Comparison of ENCODE assay signal across 15 cellular contexts in genomic region chr5:53472720-53473510, GRCh38. TPM values are rescaled to one million over a fixed set of nuclear protein-coding genes. Genes with fewer than 3 reads are reported as not detected.
DNase-seq lines count a peak whose midpoint lies in the region; ATAC-seq and TF ChIP-seq lines count a peak whose summit lies in the region.
"Had no signal": no experiment of that assay in that cellular context is flagged by ENCODE, and none has a peak within 500 bp of the region (broad histone marks: within the 10 kb centered on the region; RNA-seq: fewer than 3 reads in every experiment).

No MANE protein-coding gene starts in this region.

- no peak overlapping the region for H3K27ac ChIP-seq in IMR-90 (ENCODE audit: insufficient read depth, low read length)
- no peak overlapping the region for H3K27ac ChIP-seq in WERI-Rb-1
- H3K27ac ChIP-seq: A549, BLaER1 had no signal

- POLR2A ChIA-PET in IMR-90 (lab: Charles Lee; ENCODE audit: unreplicated experiment), result no interaction called here

- H4K20me1 ChIP-seq in IMR-90 (ENCODE audit: insufficient read depth, low read length), result no peaks in the 10 kb centered on the region

- CTCF ChIA-PET in IMR-90 (lab: Yijun Ruan, JAX), result no interaction called here

- TF ChIP-seq POLR2A in IMR-90 (IDR thresholded peaks at IDR 0.05; ENCODE audit: low read depth, low read length), result no peak

- H2BK120ac ChIP-seq in IMR-90 (ENCODE audit: low read depth, low read length), result no peak overlapping the region

- no peak overlapping the region for H4K8ac ChIP-seq in IMR-90 (ENCODE audit: low read depth in 2 of 2, low read length in 2 of 2)

- H3K9ac ChIP-seq in IMR-90 (ENCODE audit: low read depth, low read length), result no peak overlapping the region
- H3K9ac ChIP-seq: BLaER1 had no signal

- no peak overlapping the region for H3K4me2 ChIP-seq in IMR-90 (ENCODE audit: low read depth, low read length)
- H3K4me2 ChIP-seq: A549, BLaER1 had no signal

- no peak for TF ChIP-seq CTCF in IMR-90 (conservative IDR thresholded peaks at IDR 0.05; ENCODE audit: low read depth, low read length)
- TF ChIP-seq CTCF in WERI-Rb-1 (IDR thresholded peaks at IDR 0.05; ENCODE audit: low read depth, low read length), result no peak

- no peak overlapping the region for H2AK9ac ChIP-seq in IMR-90 (replicated peaks; ENCODE audit: low read depth, low read length, poor library complexity)

- H3K79me1 ChIP-seq in IMR-90 (ENCODE audit: low read depth in 1 of 2, low read length in 2 of 2), result no peaks in the 10 kb centered on the region

- peaks cover 3% of the 10 kb centered on the region; the same call in 1 of the 2 replicates for H3K4me1 ChIP-seq in IMR-90 (ENCODE audit: control insufficient read depth, insufficient read depth, low read length)
- H3K4me1 ChIP-seq: A549, BLaER1, Caco-2, HAP-1 had no signal

- H3K9me1 ChIP-seq in IMR-90 (ENCODE audit: insufficient read depth, low read length), result no peaks in the 10 kb centered on the region; the same call in 1 of the 2 replicates

- H4K91ac ChIP-seq in IMR-90 (ENCODE audit: insufficient read depth, low read depth, low read length), result no peak overlapping the region

- DNase-seq in left ventricle myocardium superior (no peak), left cardiac atrium (no peak), IMR-90 (no peak), dermis blood vessel endothelial cell (peak; percentile 52), RKO (ENCODE audit: low spot score) (no peak), WERI-Rb-1 (no peak)
- DNase-seq in activated CD8-positive, alpha-beta memory T cell treated with anti-CD3 and anti-CD28 coated beads, Interleukin-2, amount 50 U/mL, for 48 hours, result no peak
- DNase-seq: AML-193; Caco-2; CD8-positive, alpha-beta memory T cell; GF-D8 had no signal

- H3K14ac ChIP-seq in IMR-90 (replicated peaks; ENCODE audit: low read depth, low read length), result no peak overlapping the region

- no peaks in the 10 kb centered on the region for H3K27me3 ChIP-seq in IMR-90 (ENCODE audit: control insufficient read depth, insufficient read depth, low read length)
- H3K27me3 ChIP-seq in WERI-Rb-1 (ENCODE audit: insufficient read depth, low read depth, severe bottlenecking), result peaks cover 2% of the 10 kb centered on the region

- peak overlapping the region; percentile 5; the same call in 1 of the 2 replicates for H2BK20ac ChIP-seq in IMR-90 (ENCODE audit: low read depth, low read length)

- intact Hi-C loops in left ventricle myocardium superior (cut with micrococcal nuclease) (no loop called here), left cardiac atrium (cut with DNase I) (no loop called here), IMR-90 (cut with micrococcal nuclease) (no loop called here)

- H3K4me3 ChIP-seq in IMR-90 (ENCODE audit: insufficient read depth, low read depth, low read length), result no peak overlapping the region
- H3K4me3 ChIP-seq in WERI-Rb-1 (ENCODE audit: low read depth, low read length), result no peak overlapping the region
- H3K4me3 ChIP-seq: A549, BLaER1, HAP-1 had no signal

- no peak overlapping the region for H2BK5ac ChIP-seq in IMR-90 (ENCODE audit: low read depth, low read length, poor library complexity, severe bottlenecking)

- H3K56ac ChIP-seq in IMR-90 (ENCODE audit: extremely low read depth, insufficient read depth, low read length), result no peak overlapping the region

- no peak overlapping the region for H3K23ac ChIP-seq in IMR-90 (ENCODE audit: low read depth, low read length)

- H3K36me3 ChIP-seq in IMR-90 (ENCODE audit: control insufficient read depth, insufficient read depth, low read length), result no peaks in the 10 kb centered on the region
- no peaks in the 10 kb centered on the region for H3K36me3 ChIP-seq in WERI-Rb-1
- H3K36me3 ChIP-seq: BLaER1, HAP-1 had no signal

- TF ChIP-seq RAD21 in IMR-90 (IDR thresholded peaks at IDR 0.05; ENCODE audit: low read length), result no peak

- no peak overlapping the region for H3K4ac ChIP-seq in IMR-90 (ENCODE audit: low read depth, low read length)

- no peak overlapping the region for H4K5ac ChIP-seq in IMR-90 (ENCODE audit: low read depth, low read length)

- H3K9me3 ChIP-seq in IMR-90 (ENCODE audit: control insufficient read depth, insufficient read depth, low read length) (no peaks in the 10 kb centered on the region), WERI-Rb-1 (ENCODE audit: severe bottlenecking) (no peaks in the 10 kb centered on the region)
- H3K9me3 ChIP-seq: A549, BLaER1, Caco-2, HAP-1 had no signal

- BruUV-seq in IMR-90 (replicated peaks; lab: Mats Ljungman, UMichigan), result no TSS peak

- H2AK5ac ChIP-seq in IMR-90 (ENCODE audit: low read depth, low read length), result no peak overlapping the region

- H3K18ac ChIP-seq in IMR-90 (ENCODE audit: low read depth, low read length), result no peak overlapping the region

- dilution Hi-C loops in IMR-90 (cut with HindIII; ENCODE audit: low sequenced_read_pairs, unreplicated experiment), result no loop called here

- in situ Hi-C loops in IMR-90 (cut with MboI; ENCODE audit: low sequenced_read_pairs), result loop anchor here (10.0 kb wide), 1 partner anchor 308 kb away; no protein-coding TSS in a partner anchor

- ATAC-seq in left ventricle myocardium superior (peak; percentile 65), left cardiac atrium (no peak), IMR-90 (ENCODE audit: low read depth) (no peak)
- ATAC-seq: A549 had no signal

- no peak overlapping the region for H2AFZ ChIP-seq in IMR-90 (replicated peaks; ENCODE audit: low read length, poor library complexity)

- no CpG with 5 or more reads among the region's 4 CpGs for WGBS in IMR-90 (ENCODE audit: extremely low coverage in 2 of 2, insufficient read length in 1 of 2), 2 experiments

- no peak overlapping the region for H2BK15ac ChIP-seq in IMR-90 (ENCODE audit: low read depth, low read length)

TF ChIP-seq in IMR-90, 13 proteins besides CTCF, POLR2A, EP300 and RAD21:
- TF ChIP-seq NFE2L2 (IDR thresholded peaks at IDR 0.05; ENCODE audit: low read depth, low read length) (no peak), SMC3 (IDR thresholded peaks at IDR 0.05; ENCODE audit: low read depth, low read length) (no peak), CEBPB (IDR thresholded peaks at IDR 0.05; ENCODE audit: low read depth, low read length) (0 out of 2 replicates have a peak, but pooled peaks have one; percentile 8), RFX5 (IDR thresholded peaks at IDR 0.05; ENCODE audit: low read depth, low read length) (no peak), MAFK (IDR thresholded peaks at IDR 0.05; ENCODE audit: low read depth, low read length) (no peak)

RNA-seq across cellular contexts. Expression of gene FST, which starts 7.5 kb away (rescaled TPM):
- total RNA-seq in left ventricle myocardium superior (3.2 TPM), left cardiac atrium (10 to 100 TPM in 1 of 2 donors, 1 to 10 TPM in 1; 2.0 to 10.5 TPM), IMR-90 (2012; rRNA removed) (141 and 187 TPM in 2 replicates), dermis blood vessel endothelial cell (15.0 and 45.0 TPM in 2 replicates)
- polyA plus RNA-seq in IMR-90 (2012; rRNA removed), result 195 and 238 TPM in 2 replicates
- 61.8 and 174 TPM in 2 replicates for polyA plus RNA-seq in IMR-90 (2012; cell fraction: cytosol; rRNA removed)
- polyA plus RNA-seq in IMR-90 (2012; cell fraction: nucleus; rRNA removed; ENCODE audit: low replicate concordance), result 146 and 220 TPM in 2 replicates
- total RNA-seq: HT-29 had no signal
- polyA plus RNA-seq: CD8-positive, alpha-beta memory T cell had no signal
